In the genomic region with DNA sequence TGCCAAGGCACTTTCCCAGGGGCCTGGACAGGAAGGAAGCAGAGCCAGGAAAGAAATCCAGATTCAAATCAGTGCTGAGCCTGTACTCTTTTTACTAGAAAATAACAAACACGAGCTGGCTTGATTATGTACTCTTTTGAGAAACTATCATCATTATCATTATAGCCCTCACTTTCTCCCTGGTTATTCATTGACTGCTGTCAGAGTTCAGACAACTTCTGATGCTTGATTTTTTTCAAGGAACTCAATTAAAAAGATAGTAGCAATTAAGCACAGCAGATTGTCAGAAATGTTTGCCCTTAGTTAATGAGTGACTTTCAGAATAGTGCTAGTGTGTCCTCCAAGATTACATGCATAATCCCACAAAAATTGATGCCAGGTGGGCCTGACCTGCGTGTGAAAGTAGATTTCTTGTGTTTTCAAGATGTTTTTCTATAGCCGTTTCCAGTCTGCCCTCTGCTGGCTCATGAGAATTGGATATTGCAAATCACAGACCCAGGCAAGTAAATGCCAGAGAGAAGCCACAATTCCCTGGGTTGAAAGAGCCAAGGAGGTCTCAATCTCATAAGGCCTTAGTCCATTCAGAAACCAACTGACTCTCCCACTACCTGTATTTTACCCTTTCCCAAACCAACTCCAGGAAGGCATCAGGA, we compare ENCODE assay signal across 2 cellular contexts.
TF ChIP-seq lines count a peak whose summit lies in the region.

No MANE protein-coding gene starts in this region.

TF ChIP-seq in IMR-90, 13 proteins besides CTCF, POLR2A, EP300 and RAD21:
- peak; percentile 26; the same call in 1 of the 2 replicates for TF ChIP-seq SMC3 (IDR thresholded peaks at IDR 0.05; ENCODE audit: low read depth, low read length)
- TF ChIP-seq FOS (IDR thresholded peaks at IDR 0.05; ENCODE audit: low read depth, low read length) = no peak

TF ChIP-seq in GM12878, 131 proteins besides CTCF, POLR2A, EP300 and RAD21:
- TF ChIP-seq PKNOX1 (IDR thresholded peaks at IDR 0.05) = 0 out of 2 replicates have a peak, but pooled peaks have one; percentile 8
- peak; percentile 37; the same call in 1 of the 2 replicates for TF ChIP-seq SMC3 (IDR thresholded peaks at IDR 0.05; ENCODE audit: borderline replicate concordance, low read length)
- no peak for TF ChIP-seq BCLAF1 (IDR thresholded peaks at IDR 0.05)
- TF ChIP-seq NBN (IDR thresholded peaks at IDR 0.05) = 0 out of 2 replicates have a peak, but pooled peaks have one; percentile 41
- TF ChIP-seq, protein P1, sequence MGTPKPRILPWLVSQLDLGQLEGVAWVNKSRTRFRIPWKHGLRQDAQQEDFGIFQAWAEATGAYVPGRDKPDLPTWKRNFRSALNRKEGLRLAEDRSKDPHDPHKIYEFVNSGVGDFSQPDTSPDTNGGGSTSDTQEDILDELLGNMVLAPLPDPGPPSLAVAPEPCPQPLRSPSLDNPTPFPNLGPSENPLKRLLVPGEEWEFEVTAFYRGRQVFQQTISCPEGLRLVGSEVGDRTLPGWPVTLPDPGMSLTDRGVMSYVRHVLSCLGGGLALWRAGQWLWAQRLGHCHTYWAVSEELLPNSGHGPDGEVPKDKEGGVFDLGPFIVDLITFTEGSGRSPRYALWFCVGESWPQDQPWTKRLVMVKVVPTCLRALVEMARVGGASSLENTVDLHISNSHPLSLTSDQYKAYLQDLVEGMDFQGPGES (IDR thresholded peaks at IDR 0.05) = 0 out of 2 replicates have a peak, but pooled peaks have one; percentile 13
- no peak for TF ChIP-seq RBBP5 (conservative IDR thresholded peaks at IDR 0.05)
TF ChIP-seq in GM12878: peak in this region for 4.
